1 cellular context compared by ENCODE assay signal in the genomic region with DNA sequence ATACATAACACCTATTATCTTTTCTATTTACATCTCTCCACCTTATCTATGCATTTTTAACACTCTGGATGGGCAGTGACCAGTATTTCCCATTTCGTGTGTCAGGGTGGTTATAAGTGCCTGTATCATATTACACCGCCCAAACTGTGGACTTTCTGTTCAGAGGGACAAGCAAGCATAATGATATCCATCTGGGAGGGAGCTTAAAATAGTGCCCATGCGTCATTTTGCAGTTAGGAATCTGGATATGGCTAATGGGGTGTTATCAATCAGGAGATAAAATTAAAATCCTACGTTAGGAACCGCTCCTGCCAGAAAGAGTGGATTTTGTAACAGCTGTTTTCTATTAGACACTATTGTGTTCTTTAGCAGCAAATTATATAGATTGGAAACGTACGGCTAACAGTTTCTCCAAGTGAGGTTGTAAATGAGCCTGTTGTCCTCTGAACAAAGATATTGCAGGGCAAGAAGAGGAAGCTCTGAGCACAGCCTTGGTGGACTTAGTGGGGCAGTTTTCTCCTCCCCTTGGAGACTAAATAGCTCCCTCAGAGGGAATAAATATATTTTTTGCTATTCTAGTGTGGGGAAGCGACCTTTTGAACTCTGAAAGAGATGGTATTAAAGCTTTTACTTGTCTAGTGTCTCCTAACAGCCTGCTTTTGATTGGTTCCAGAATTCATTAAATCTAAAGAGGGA.
TF ChIP-seq lines count a peak whose summit lies in the region.

No MANE protein-coding gene starts in this region.

TF ChIP-seq in IMR-90, 13 proteins besides CTCF, POLR2A, EP300 and RAD21:
- no peak for TF ChIP-seq NFE2L2 (IDR thresholded peaks at IDR 0.05; ENCODE audit: low read depth, low read length)
- TF ChIP-seq BHLHE40 (IDR thresholded peaks at IDR 0.05; ENCODE audit: low read depth, low read length): no peak
- TF ChIP-seq MAFK (IDR thresholded peaks at IDR 0.05; ENCODE audit: low read depth, low read length): no peak
- TF ChIP-seq MXI1 (IDR thresholded peaks at IDR 0.05; ENCODE audit: borderline replicate concordance, low read depth, low read length): no peak
- TF ChIP-seq FOS (IDR thresholded peaks at IDR 0.05; ENCODE audit: low read depth, low read length): no peak
